22 cellular contexts compared by ENCODE assay signal in the genomic region with DNA sequence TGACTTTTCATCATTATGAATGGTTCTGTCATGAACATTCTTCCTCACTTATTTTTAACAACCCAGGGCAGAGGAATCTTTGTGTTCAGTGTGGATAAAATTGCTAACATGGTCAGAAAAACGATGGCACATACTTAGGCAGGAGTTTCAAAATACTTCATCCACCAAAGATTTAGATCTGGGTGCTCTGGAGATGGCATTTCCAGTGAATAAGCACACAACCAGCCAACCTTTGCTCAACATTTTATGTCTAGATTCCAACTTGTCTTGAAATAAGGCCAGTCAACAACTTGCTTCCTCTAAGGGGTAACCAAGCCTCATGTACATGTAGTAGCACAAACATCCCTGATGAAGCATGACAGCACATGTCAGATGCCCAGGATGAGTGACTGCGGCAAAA. TPM values are rescaled to one million over a fixed set of nuclear protein-coding genes. Genes with fewer than 3 reads are reported as not detected.
"Had no signal": no experiment of that assay in that cellular context is flagged by ENCODE, and none has a peak within 500 bp of the region (broad histone marks: within the 10 kb centered on the region; RNA-seq: fewer than 3 reads in every experiment).

No MANE protein-coding gene starts in this region.

- H3K4me2 ChIP-seq: KMS-11, SK-N-SH had no signal

- H3K36me3 Mint-ChIP-seq: IgD-negative memory B cell had no signal

- H3K9ac ChIP-seq: KMS-11, SK-N-SH had no signal

- H3K4me3 Mint-ChIP-seq: IgD-negative memory B cell had no signal

- H3K4me1 Mint-ChIP-seq: IgD-negative memory B cell had no signal

- ATAC-seq: K562, Panc1 had no signal

- H3K27ac Mint-ChIP-seq: IgD-negative memory B cell had no signal

- H3K9me3 ChIP-seq: SK-N-SH had no signal

- H3K4me3 ChIP-seq: K562 had no signal

- H3K27ac ChIP-seq: HL-60, KMS-11, RWPE1 had no signal

- DNase-seq: Kasumi-1, MM.1S, NCI-H1092 treated with DMSO at 0.1 percent for 48 hours, NCI-H1436, NCI-H187, NCI-H2029, NCI-H2081 treated with DMSO at 0.1 percent for 48 hours, NCI-H2171, NCI-H226, NCI-H446, NCI-H510A, NCI-H524 treated with DMSO at 0.1 percent for 48 hours, NCI-H69, NCI-H774, SHP77, SK-N-SH had no signal

RNA-seq across cellular contexts. Expression of gene ADRB1, which starts 33.4 kb away (rescaled TPM):
- polyA plus RNA-seq: IgD-negative memory B cell, SK-N-SH had no signal
